ENCODE assay signal across 1 cellular context in genomic region chr18:23586249-23587196, GRCh38.
TF ChIP-seq lines count a peak whose summit lies in the region.

Gene NPC1, minus strand, starts transcription at chr18:23586506. Its CDS starts 163 bp downstream, at chr18:23586343.

TF ChIP-seq in HEK293, 187 proteins besides CTCF, POLR2A, EP300 and RAD21 (continued from another document and continues in another):
- peak; percentile 83 for TF ChIP-seq ZBTB10 (tag by site-specific recombination; IDR thresholded peaks at IDR 0.05)
- no peak for TF ChIP-seq YY1 (tag by site-specific recombination; IDR thresholded peaks at IDR 0.05)
- no peak for TF ChIP-seq PRDM6 (tag by site-specific recombination; IDR thresholded peaks at IDR 0.05)
- no peak for TF ChIP-seq SCRT2 (tag by site-specific recombination; IDR thresholded peaks at IDR 0.05)
- TF ChIP-seq ZNF23 (tag by site-specific recombination; IDR thresholded peaks at IDR 0.05; ENCODE audit: borderline replicate concordance) = no peak
- TF ChIP-seq ZNF629 (tag by site-specific recombination; IDR thresholded peaks at IDR 0.05) = peak; percentile 74
- TF ChIP-seq ZNF114 (tag by site-specific recombination; IDR thresholded peaks at IDR 0.05) = no peak
- TF ChIP-seq ZNF701 (tag by site-specific recombination; IDR thresholded peaks at IDR 0.05) = no peak
- TF ChIP-seq HOXC10 (CRISPR knock-in tag; IDR thresholded peaks at IDR 0.05) = 0 out of 2 replicates have a peak, but pooled peaks have one; percentile 10
- no peak for TF ChIP-seq ZNF280C (tag by site-specific recombination; IDR thresholded peaks at IDR 0.05)
- no peak for TF ChIP-seq ZNF416 (tag by site-specific recombination; IDR thresholded peaks at IDR 0.05)
- peak; percentile 55; the same call in 1 of the 2 replicates for TF ChIP-seq ZNF610 (tag by site-specific recombination; IDR thresholded peaks at IDR 0.05; ENCODE audit: borderline replicate concordance)
- no peak for TF ChIP-seq ZNF174 (tag by site-specific recombination; IDR thresholded peaks at IDR 0.05)
- TF ChIP-seq ZNF341 (tag by site-specific recombination; IDR thresholded peaks at IDR 0.05; ENCODE audit: low read depth) = peak; percentile 85
- no peak for TF ChIP-seq ZNF354C (tag by site-specific recombination; IDR thresholded peaks at IDR 0.05; ENCODE audit: borderline replicate concordance, low read depth)
- TF ChIP-seq ZFP41 (tag by site-specific recombination; IDR thresholded peaks at IDR 0.05; ENCODE audit: borderline replicate concordance) = no peak
- no peak for TF ChIP-seq TSHZ1 (tag by site-specific recombination; IDR thresholded peaks at IDR 0.05; ENCODE audit: borderline replicate concordance)
- TF ChIP-seq TRIM28 (IDR thresholded peaks at IDR 0.05; ENCODE audit: borderline replicate concordance, low read length) = no peak
- no peak for TF ChIP-seq ZNF148 (tag by site-specific recombination; IDR thresholded peaks at IDR 0.05; ENCODE audit: borderline replicate concordance)
- no peak for TF ChIP-seq ZSCAN16 (tag by site-specific recombination; IDR thresholded peaks at IDR 0.05)
- peak; percentile 84 for TF ChIP-seq SP2 (tag by site-specific recombination; IDR thresholded peaks at IDR 0.05)
- TF ChIP-seq ZNF639 (tag by site-specific recombination; IDR thresholded peaks at IDR 0.05) = no peak
- TF ChIP-seq KLF17 (tag by site-specific recombination; IDR thresholded peaks at IDR 0.05) = 0 out of 2 replicates have a peak, but pooled peaks have one; percentile 53
- no peak for TF ChIP-seq ZNF18 (tag by site-specific recombination; IDR thresholded peaks at IDR 0.05)
- no peak for TF ChIP-seq ZNF112 (tag by site-specific recombination; IDR thresholded peaks at IDR 0.05)
- peak; percentile 89 for TF ChIP-seq KLF8 (tag by site-specific recombination; IDR thresholded peaks at IDR 0.05)
- TF ChIP-seq SETDB1 (IDR thresholded peaks at IDR 0.05; ENCODE audit: insufficient read length, low read length) = no peak
- TF ChIP-seq ZBTB17 (tag by site-specific recombination; IDR thresholded peaks at IDR 0.05) = peak; percentile 80
- peak; percentile 98 for TF ChIP-seq PATZ1 (tag by site-specific recombination; IDR thresholded peaks at IDR 0.05)
- no peak for TF ChIP-seq ZNF747 (tag by site-specific recombination; IDR thresholded peaks at IDR 0.05)
- no peak for TF ChIP-seq ZSCAN23 (tag by site-specific recombination; IDR thresholded peaks at IDR 0.05)
- no peak for TF ChIP-seq ZSCAN5A (tag by site-specific recombination; IDR thresholded peaks at IDR 0.05)
- no peak for TF ChIP-seq ZNF202 (tag by site-specific recombination; IDR thresholded peaks at IDR 0.05; ENCODE audit: borderline replicate concordance)
- TF ChIP-seq ZBTB6 (tag by site-specific recombination; IDR thresholded peaks at IDR 0.05) = peak; percentile 80; the same call in 1 of the 2 replicates
